Comparison of ENCODE assay signal across 10 cellular contexts in genomic region chr17:76733618-76733957, GRCh38. TPM values are rescaled to one million over a fixed set of nuclear protein-coding genes. Genes with fewer than 3 reads are reported as not detected.
DNase-seq lines count a peak whose midpoint lies in the region; ATAC-seq and TF ChIP-seq lines count a peak whose summit lies in the region.
"Had no signal": no experiment of that assay in that cellular context is flagged by ENCODE, and none has a peak within 500 bp of the region (broad histone marks: within the 10 kb centered on the region; RNA-seq: fewer than 3 reads in every experiment).

No MANE protein-coding gene starts in this region.

- H3K27ac Mint-ChIP-seq in CD4-positive, alpha-beta T cell = peak overlapping the region; percentile 96
- H3K27ac Mint-ChIP-seq in natural killer cell = peak overlapping the region; percentile 99 to 100

- CTCF ChIA-PET in CD4-positive, alpha-beta T cell (lab: Charles Lee) = interaction anchor here (0.6 to 1.0 kb wide), 2 partner anchors 19 to 633 kb away, joined by 3 read pairs; no protein-coding TSS in a partner anchor

- no peak for TF ChIP-seq CTCF in CD4-positive, alpha-beta T cell (IDR thresholded peaks at IDR 0.05)
- TF ChIP-seq CTCF in HL-60 (IDR thresholded peaks at IDR 0.05; ENCODE audit: insufficient read depth, low read length) (no peak), natural killer cell (IDR thresholded peaks at IDR 0.05) (no peak), GM20000 (IDR thresholded peaks at IDR 0.05; ENCODE audit: extremely low read depth, missing control alignments) (no peak)

- peaks cover 59% of the 10 kb centered on the region for H3K4me1 Mint-ChIP-seq in CD4-positive, alpha-beta T cell (ENCODE audit: low read depth)
- peaks cover 46 to 53% of the 10 kb centered on the region in 2 donors for H3K4me1 Mint-ChIP-seq in natural killer cell

- H3K4me1 ChIP-seq in adipocyte (ENCODE audit: control insufficient read depth, insufficient read depth, low read length) = peaks cover 42% of the 10 kb centered on the region

- POLR2A ChIA-PET in CD4-positive, alpha-beta T cell (lab: Charles Lee) = interaction anchor here (0.9 to 7.9 kb wide), 5 partner anchors 7 to 177 kb away, joined by 4 to 165 read pairs (median 20); partner anchors contain the start of genes JMJD6, METTL23 and MXRA7

- peaks cover 51% of the 10 kb centered on the region for H3K36me3 ChIP-seq in adipocyte (ENCODE audit: control insufficient read depth, insufficient read depth, low read length, severe bottlenecking)

- H3K4me3 Mint-ChIP-seq in CD4-positive, alpha-beta T cell = peak overlapping the region; percentile 92
- H3K4me3 Mint-ChIP-seq in natural killer cell = peak overlapping the region; percentile 94

- no peaks in the 10 kb centered on the region for H3K27me3 Mint-ChIP-seq in CD4-positive, alpha-beta T cell
- no peaks in the 10 kb centered on the region for H3K27me3 Mint-ChIP-seq in natural killer cell (ENCODE audit: low read depth in 2 of 2)

- no peaks in the 10 kb centered on the region for H3K9me3 Mint-ChIP-seq in CD4-positive, alpha-beta T cell
- H3K9me3 Mint-ChIP-seq in natural killer cell = no peaks in the 10 kb centered on the region

- H3K27me3 ChIP-seq in CD4-positive, alpha-beta T cell (ENCODE audit: control insufficient read depth, insufficient read depth, low read length) = no peaks in the 10 kb centered on the region
- H3K27me3 ChIP-seq in HL-60 (ENCODE audit: insufficient read depth, poor library complexity, severe bottlenecking) = no peaks in the 10 kb centered on the region
- H3K27me3 ChIP-seq in adipocyte (replicated peaks; ENCODE audit: control insufficient read depth, insufficient read depth, low read length) = no peaks in the 10 kb centered on the region

- H3K36me3 Mint-ChIP-seq in CD4-positive, alpha-beta T cell (ENCODE audit: low read depth) = peaks cover 83% of the 10 kb centered on the region
- H3K36me3 Mint-ChIP-seq in natural killer cell = peaks cover 29% of the 10 kb centered on the region

- H3K4me3 ChIP-seq in HL-60 (replicated peaks; ENCODE audit: insufficient read depth, low read length) (peak overlapping the region; percentile 89; the same call in 1 of the 2 replicates), adipocyte (ENCODE audit: low read length) (peak overlapping the region; percentile 99)

- no peaks in the 10 kb centered on the region for H3K9me3 ChIP-seq in CD4-positive, alpha-beta T cell (ENCODE audit: control insufficient read depth, low read length)
- H3K9me3 ChIP-seq in adipocyte (ENCODE audit: control insufficient read depth, low read length) = no peaks in the 10 kb centered on the region
- H3K9me3 ChIP-seq: thoracic aorta had no signal

- peak overlapping the region; percentile 99 for H3K9ac ChIP-seq in adipocyte (ENCODE audit: low read length)

- H3K27ac ChIP-seq in CD4-positive, alpha-beta T cell (ENCODE audit: low read depth, low read length) = no peak overlapping the region
- peak overlapping the region; percentile 98 for H3K27ac ChIP-seq in HL-60 (replicated peaks)

- no peak for ATAC-seq in CD4-positive, alpha-beta T cell (ENCODE audit: poor library complexity)
- ATAC-seq in natural killer cell = no peak

- intact Hi-C loops in CD4-positive, alpha-beta T cell (cut with DNase I, micrococcal nuclease) = loop anchor here in 1 of 2 experiments (10.0 kb wide), 2 partner anchors 279 to 949 kb away; partner anchors contain the start of genes UBE2O and UNK
- intact Hi-C loops in natural killer cell (cut with micrococcal nuclease) = loop anchor here (10.0 kb wide), 1 partner anchor 469 kb away; the partner anchor contains the start of gene UBALD2

- no peak for DNase-seq in CD4-positive, alpha-beta T cell
- DNase-seq in HL-60 (ENCODE audit: low read depth in 1 of 2, low spot score in 1 of 2) = no peak
- no peak for DNase-seq in adipocyte (ENCODE audit: low read depth)
- no peak for DNase-seq in natural killer cell
- no peak for DNase-seq in hippocampal formation (lab: John Stamatoyannopoulos, UW)
- no peak for DNase-seq in amygdala (lab: John Stamatoyannopoulos, UW)
- DNase-seq in GM20000 (ENCODE audit: low spot score) = no peak
- no peak for DNase-seq in DMS 273 (lab: John Stamatoyannopoulos, UW; ENCODE audit: unreplicated experiment)
- DNase-seq: activated CD4-positive, CD25-positive, alpha-beta regulatory T cell had no signal

RNA-seq across cellular contexts. Expression of gene SRSF2, which starts 3.5 kb away (rescaled TPM):
- 100 to 1,000 TPM; 448 to 460 TPM for total RNA-seq in CD4-positive, alpha-beta T cell
- total RNA-seq in natural killer cell = 100 to 1,000 TPM; 402 to 548 (median 503) TPM

RNA-seq across cellular contexts. Expression of gene MFSD11, which starts 4.3 kb away (rescaled TPM):
- 10 to 100 TPM; 25.5 to 29.4 TPM for total RNA-seq in CD4-positive, alpha-beta T cell
- 10 to 100 TPM; 32.7 to 44.0 (median 33.9) TPM for total RNA-seq in natural killer cell

RNA-seq across cellular contexts. Expression of gene METTL23, which starts 6.9 kb away (rescaled TPM):
- total RNA-seq in CD4-positive, alpha-beta T cell = 10 to 100 TPM; 35.4 to 37.8 TPM
- 10 to 100 TPM; 31.9 to 57.7 (median 34.2) TPM for total RNA-seq in natural killer cell

RNA-seq across cellular contexts. Expression of gene JMJD6, which starts 7.2 kb away (rescaled TPM):
- 100 to 1,000 TPM; 133 to 134 TPM for total RNA-seq in CD4-positive, alpha-beta T cell
- 100 to 1,000 TPM; 169 to 257 (median 195) TPM for total RNA-seq in natural killer cell

RNA-seq across cellular contexts. Expression of gene MXRA7, which starts 22.8 kb away (rescaled TPM):
- 10 to 100 TPM; 11.4 to 12.1 TPM for total RNA-seq in CD4-positive, alpha-beta T cell
- 10 to 100 TPM; 31.6 to 47.6 (median 46.5) TPM for total RNA-seq in natural killer cell
